ENCODE assay signal across 8 cellular contexts in the genomic region with DNA sequence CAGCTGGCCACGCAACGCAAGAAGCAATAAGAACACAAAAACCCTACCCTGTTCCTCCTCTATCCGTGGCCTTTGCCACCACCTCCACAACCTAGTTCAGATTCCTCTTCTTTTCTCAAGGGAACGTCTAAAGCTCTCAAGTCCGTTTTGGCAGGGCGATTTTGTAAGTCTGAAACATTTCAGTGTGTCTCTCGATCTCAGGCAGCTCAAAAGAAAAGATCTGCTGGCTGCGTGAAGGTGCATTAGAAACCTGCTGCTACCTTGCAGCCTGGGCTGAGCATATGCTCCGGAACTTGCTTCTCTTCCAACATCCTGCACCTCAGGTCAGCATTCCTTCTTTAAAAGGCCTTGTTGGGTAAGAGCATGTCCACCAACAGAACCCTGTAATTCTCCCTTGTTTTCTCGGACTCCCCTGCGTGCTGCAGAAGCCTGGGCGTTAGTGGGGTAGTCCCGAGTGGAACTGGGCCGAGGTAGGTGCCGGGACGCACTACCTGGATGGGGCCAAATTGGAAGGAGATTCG. TPM values are rescaled to one million over a fixed set of nuclear protein-coding genes. Genes with fewer than 3 reads are reported as not detected.
DNase-seq lines count a peak whose midpoint lies in the region; ATAC-seq and TF ChIP-seq lines count a peak whose summit lies in the region.

No MANE protein-coding gene starts in this region.

- no peaks in the 10 kb centered on the region for H3K9me3 Mint-ChIP-seq in chondrocyte (ENCODE audit: low read depth)

- H3K27me3 Mint-ChIP-seq in chondrocyte (ENCODE audit: low read depth), result no peaks in the 10 kb centered on the region

- H3K9ac ChIP-seq in mucosa of rectum (ENCODE audit: low read depth in 1 of 2, low read length in 2 of 2), result peak overlapping the region; percentile 57 to 86

- H3K4me1 Mint-ChIP-seq in chondrocyte (ENCODE audit: low read depth), result peaks cover 55% of the 10 kb centered on the region

- peak overlapping the region; percentile 90 to 91 for H3K27ac ChIP-seq in mucosa of rectum (ENCODE audit: low read depth in 2 of 2, low read length in 2 of 2)

- peak overlapping the region; percentile 74 for H3K4me3 Mint-ChIP-seq in chondrocyte (ENCODE audit: unreplicated experiment)

- peak overlapping the region; percentile 29 for H3K27ac Mint-ChIP-seq in chondrocyte (ENCODE audit: unreplicated experiment)

- H3K36me3 Mint-ChIP-seq in chondrocyte (ENCODE audit: low read depth), result no peaks in the 10 kb centered on the region

- peak; percentile 48 for DNase-seq in COLO668 (lab: John Stamatoyannopoulos, UW; ENCODE audit: unreplicated experiment)
- DNase-seq in LNCaP clone FGC (ENCODE audit: low read depth), result no peak
- no peak for DNase-seq in chondrocyte (ENCODE audit: low spot score)
- DNase-seq in D341Med (ENCODE audit: low spot score), result no peak
- no peak for DNase-seq in NCI-H510A (lab: John Stamatoyannopoulos, UW)
- DNase-seq in NCI-H774 (lab: John Stamatoyannopoulos, UW), result no peak

- TF ChIP-seq CTCF in LNCaP clone FGC (IDR thresholded peaks at IDR 0.05; ENCODE audit: control insufficient read depth, extremely low read depth, insufficient read depth), result no peak
- no peak for TF ChIP-seq CTCF in chondrocyte (IDR thresholded peaks at IDR 0.05)

- H3K4me3 ChIP-seq in LNCaP clone FGC (ENCODE audit: low read depth, low read length) (peak overlapping the region; percentile 61), mucosa of rectum (ENCODE audit: low read length in 2 of 2) (peak overlapping the region; percentile 80 to 93)

- no peak for ATAC-seq in esophagus mucosa

- H3K27me3 ChIP-seq in mucosa of rectum (ENCODE audit: control insufficient read depth in 2 of 2, insufficient read depth in 2 of 2, low read length in 2 of 2), result peaks cover 0 to 2% of the 10 kb centered on the region in 2 donors

- no peaks in the 10 kb centered on the region for H3K36me3 ChIP-seq in mucosa of rectum (ENCODE audit: control insufficient read depth in 2 of 2, insufficient read depth in 2 of 2, low read length in 2 of 2)

- H3K9me3 ChIP-seq in mucosa of rectum (ENCODE audit: control insufficient read depth in 2 of 2, low read length in 2 of 2), result no peaks in the 10 kb centered on the region

- H3K4me1 ChIP-seq in mucosa of rectum (ENCODE audit: control insufficient read depth in 2 of 2, insufficient read depth in 2 of 2, low read length in 2 of 2), result peaks cover 11 to 39% of the 10 kb centered on the region in 2 donors

RNA-seq across cellular contexts. Expression of gene LGR4, which starts 1.5 kb away (rescaled TPM):
- total RNA-seq in chondrocyte, result 34.2 to 69.6 TPM (median 36.2 TPM) in 3 replicates
- total RNA-seq in esophagus mucosa, result 22.8 TPM

RNA-seq across cellular contexts. Expression of gene LIN7C, which starts 35.4 kb away (rescaled TPM):
- total RNA-seq in chondrocyte (18.1 to 20.4 TPM (median 18.6 TPM) in 3 replicates), esophagus mucosa (25.7 TPM)
